ENCODE assay signal across 19 cellular contexts in genomic region chr5:39826051-39826450, GRCh38.
DNase-seq lines count a peak whose midpoint lies in the region; ATAC-seq and TF ChIP-seq lines count a peak whose summit lies in the region.
"Had no signal": no experiment of that assay in that cellular context is flagged by ENCODE, and none has a peak within 500 bp of the region (broad histone marks: within the 10 kb centered on the region; RNA-seq: fewer than 3 reads in every experiment).

No MANE protein-coding gene starts in this region.

- TF ChIP-seq CTCF in A673 (conservative IDR thresholded peaks at IDR 0.05; ENCODE audit: low read depth, low read length) (no peak), WERI-Rb-1 (IDR thresholded peaks at IDR 0.05; ENCODE audit: low read depth, low read length) (no peak), colonic mucosa (IDR thresholded peaks at IDR 0.05) (no peak)

- H3K36me3 ChIP-seq in A673 (ENCODE audit: insufficient read depth, low read length, poor library complexity, severe bottlenecking): no peaks in the 10 kb centered on the region
- H3K36me3 ChIP-seq in WERI-Rb-1: no peaks in the 10 kb centered on the region
- no peaks in the 10 kb centered on the region for H3K36me3 ChIP-seq in aorta (ENCODE audit: control insufficient read depth in 1 of 2, insufficient read depth in 2 of 2, low read length in 1 of 2)
- no peaks in the 10 kb centered on the region for H3K36me3 ChIP-seq in colonic mucosa

- H3K27me3 Mint-ChIP-seq in activated naive CD4-positive, alpha-beta T cell treated with anti-CD3 and anti-CD28 coated beads for 36 hours (ENCODE audit: low read depth): no peaks in the 10 kb centered on the region
- H3K27me3 Mint-ChIP-seq: CD4-positive, alpha-beta T cell had no signal

- peaks cover 9% of the 10 kb centered on the region for H3K4me1 ChIP-seq in A673 (ENCODE audit: insufficient read depth, low read length, poor library complexity, severe bottlenecking)
- no peaks in the 10 kb centered on the region for H3K4me1 ChIP-seq in aorta (ENCODE audit: control insufficient read depth in 1 of 2, insufficient read depth in 2 of 2, low read length in 2 of 2)
- H3K4me1 ChIP-seq in colonic mucosa: no peaks in the 10 kb centered on the region

- no peak overlapping the region for H3K9ac ChIP-seq in colonic mucosa (ENCODE audit: low read depth in 2 of 2, low read length in 2 of 2)

- DNase-seq in A673 (ENCODE audit: low spot score): peak; percentile 2
- DNase-seq in HS-5 (ENCODE audit: low read depth): peak; percentile 13
- DNase-seq in WERI-Rb-1: no peak
- DNase-seq in fibroblast of peridontal ligament (ENCODE audit: extremely low read depth): peak; percentile 18
- DNase-seq in aorta: no peak
- DNase-seq in colonic mucosa: no peak
- no peak for DNase-seq in activated naive CD4-positive, alpha-beta T cell treated with anti-CD3 and anti-CD28 coated beads for 36 hours
- DNase-seq: 8988T; ACHN; C1 segment of cervical spinal cord; Calu3; CD4-positive, alpha-beta T cell; DMS 273 treated with DMSO at 0.1 percent for 48 hours; DMS79; EL; GOT3 had no signal

- H3K27me3 ChIP-seq in A673 (replicated peaks; ENCODE audit: insufficient read depth, low read depth, low read length, poor library complexity) (peaks cover 8% of the 10 kb centered on the region), WERI-Rb-1 (ENCODE audit: insufficient read depth, low read depth, severe bottlenecking) (no peaks in the 10 kb centered on the region), aorta (ENCODE audit: control insufficient read depth in 1 of 2, insufficient read depth in 2 of 2, low read length in 1 of 2) (peaks cover 0 to 1% of the 10 kb centered on the region in 2 donors), colonic mucosa (no peaks in the 10 kb centered on the region)

- no peaks in the 10 kb centered on the region for H3K4me1 Mint-ChIP-seq in activated naive CD4-positive, alpha-beta T cell treated with anti-CD3 and anti-CD28 coated beads for 36 hours (ENCODE audit: low read depth)

- ATAC-seq in GM18498 (IDR thresholded peaks at IDR 0.05; ENCODE audit: unreplicated experiment) (no peak), aorta (ENCODE audit: low FRiP score) (no peak)
- ATAC-seq: HCT116, HepG2 had no signal

- H3K4me3 ChIP-seq in A673 (ENCODE audit: low read depth, low read length, poor library complexity, severe bottlenecking) (no peak overlapping the region), WERI-Rb-1 (ENCODE audit: low read depth, low read length) (no peak overlapping the region), aorta (ENCODE audit: low read length in 2 of 2) (no peak overlapping the region), colonic mucosa (no peak overlapping the region)

- H3K36me3 Mint-ChIP-seq in activated naive CD4-positive, alpha-beta T cell treated with anti-CD3 and anti-CD28 coated beads for 36 hours (ENCODE audit: low read depth): no peaks in the 10 kb centered on the region

- H3K9me3 ChIP-seq in A673 (ENCODE audit: low read depth, low read length, poor library complexity, severe bottlenecking) (no peaks in the 10 kb centered on the region), WERI-Rb-1 (ENCODE audit: severe bottlenecking) (no peaks in the 10 kb centered on the region), aorta (ENCODE audit: control insufficient read depth, low read length) (no peaks in the 10 kb centered on the region), colonic mucosa (no peaks in the 10 kb centered on the region)

- intact Hi-C loops in A673 (cut with micrococcal nuclease; ENCODE audit: unreplicated experiment): no loop called here
- intact Hi-C loops in aorta (cut with DNase I): no loop called here
- intact Hi-C loops in colonic mucosa (cut with DNase I): no loop called here
- intact Hi-C loops in activated naive CD4-positive, alpha-beta T cell treated with anti-CD3 and anti-CD28 coated beads for 36 hours (cut with micrococcal nuclease): no loop called here

- no peak overlapping the region for H3K27ac Mint-ChIP-seq in activated naive CD4-positive, alpha-beta T cell treated with anti-CD3 and anti-CD28 coated beads for 36 hours
- H3K27ac Mint-ChIP-seq: CD4-positive, alpha-beta T cell had no signal

- BruUV-seq in A673 (replicated peaks; lab: Mats Ljungman, UMichigan): no TSS peak

- H3K27ac ChIP-seq in A673 (ENCODE audit: low read depth, low read length, poor library complexity, severe bottlenecking) (no peak overlapping the region), WERI-Rb-1 (peak overlapping the region; percentile 63), aorta (ENCODE audit: low read depth in 1 of 2, low read length in 2 of 2) (no peak overlapping the region), colonic mucosa (no peak overlapping the region)

- no peaks in the 10 kb centered on the region for H3K9me3 Mint-ChIP-seq in activated naive CD4-positive, alpha-beta T cell treated with anti-CD3 and anti-CD28 coated beads for 36 hours
- H3K9me3 Mint-ChIP-seq: CD4-positive, alpha-beta T cell had no signal

- CTCF ChIA-PET in A673 (lab: Charles Lee): no interaction called here
- CTCF ChIA-PET in activated naive CD4-positive, alpha-beta T cell treated with anti-CD3 and anti-CD28 coated beads for 36 hours (lab: Charles Lee): interaction anchor here (0.6 kb wide), 1 partner anchor 909 kb away, joined by 3 read pairs; no protein-coding TSS in a partner anchor

- no peak overlapping the region for H3K4me3 Mint-ChIP-seq in activated naive CD4-positive, alpha-beta T cell treated with anti-CD3 and anti-CD28 coated beads for 36 hours
- H3K4me3 Mint-ChIP-seq: CD4-positive, alpha-beta T cell had no signal

- 83 to 87% methylated on average over 4 of the region's 4 CpGs for WGBS in aorta, 2 donors

- POLR2A ChIA-PET in A673 (lab: Charles Lee; ENCODE audit: low non-redundant PET): no interaction called here

Comparison
In these comparisons a context has a peak if more than half of its experiments do, and no peak if none do; other contexts are left out.
1. DNase-seq: peak in A673 (single experiment), HS-5 (single experiment) and fibroblast of peridontal ligament (single experiment); none in WERI-Rb-1 (single experiment), aorta (0 of 2), colonic mucosa (single experiment) and activated naive CD4-positive, alpha-beta T cell treated with anti-CD3 and anti-CD28 coated beads for 36 hours (single experiment).